16 cellular contexts compared by ENCODE assay signal in genomic region chr5:171416160-171417049, GRCh38. TPM values are rescaled to one million over a fixed set of nuclear protein-coding genes. Genes with fewer than 3 reads are reported as not detected.
DNase-seq lines count a peak whose midpoint lies in the region; ATAC-seq, FAIRE-seq and TF ChIP-seq lines count a peak whose summit lies in the region.
"Had no signal": no experiment of that assay in that cellular context is flagged by ENCODE, and none has a peak within 500 bp of the region (broad histone marks: within the 10 kb centered on the region; RNA-seq: fewer than 3 reads in every experiment).

No MANE protein-coding gene starts in this region.

- no peak for TF ChIP-seq CTCF in osteoblast (IDR thresholded peaks at IDR 0.05; ENCODE audit: extremely low read depth, low read depth, low read length)

- peaks cover 31% of the 10 kb centered on the region for H3K36me3 ChIP-seq in SK-N-MC (ENCODE audit: insufficient read depth, low read length)
- H3K36me3 ChIP-seq in osteoblast (ENCODE audit: insufficient read depth, low read length) = peaks cover 29% of the 10 kb centered on the region

- no peak overlapping the region for H3K4me3 Mint-ChIP-seq in activated T-cell treated with anti-CD3 and anti-CD28 coated beads, Interleukin-2, amount 50 U/mL, for 72 hours
- H3K4me3 Mint-ChIP-seq: CD14-positive monocyte had no signal

- H2AFZ ChIP-seq in osteoblast (ENCODE audit: low read length) = no peak overlapping the region
- H2AFZ ChIP-seq: GM23248 had no signal

- no peak overlapping the region for H3K9ac ChIP-seq in SK-N-MC (ENCODE audit: insufficient read length)
- H3K9ac ChIP-seq: GM23248 had no signal

- DNase-seq in activated T-cell treated with anti-CD3 and anti-CD28 coated beads, Interleukin-2, amount 50 U/mL, for 1 hour = peak; percentile 2
- DNase-seq in activated T-cell treated with anti-CD3 and anti-CD28 coated beads, Interleukin-2, amount 50 U/mL, for 72 hours = no peak
- no peak for DNase-seq in SK-N-MC (ENCODE audit: low read depth, low spot score)
- peak; percentile 50 for DNase-seq in osteoblast (ENCODE audit: insufficient read length, low spot score, missing footprints)
- DNase-seq in COLO829 (ENCODE audit: low spot score) = no peak
- no peak for DNase-seq in NCI-H1930 (lab: John Stamatoyannopoulos, UW)
- DNase-seq: DMS79, MV-4-11, NCI-H1436, NCI-H2081 treated with DMSO at 0.1 percent for 48 hours, NCI-H510A treated with DMSO at 0.1 percent for 48 hours, SHP77 treated with DMSO at 0.1 percent for 48 hours had no signal

- peaks cover 2% of the 10 kb centered on the region for H3K79me2 ChIP-seq in osteoblast (ENCODE audit: insufficient read depth, low read length)

- no peaks in the 10 kb centered on the region for H3K27me3 ChIP-seq in osteoblast (ENCODE audit: insufficient read depth, low read length)
- H3K27me3 ChIP-seq: Peyer's patch had no signal

- peaks cover 17% of the 10 kb centered on the region for H3K4me1 ChIP-seq in osteoblast (ENCODE audit: insufficient read depth, low read length)

- H3K36me3 Mint-ChIP-seq in activated T-cell treated with anti-CD3 and anti-CD28 coated beads, Interleukin-2, amount 50 U/mL, for 72 hours (ENCODE audit: insufficient read depth in 2 of 2) = peaks cover 3 to 13% of the 10 kb centered on the region in 2 donors

- FAIRE-seq in G401.6 (lab: Jason Lieb, UNC) = peak; percentile 23

- no peaks in the 10 kb centered on the region for H3K9me3 Mint-ChIP-seq in activated T-cell treated with anti-CD3 and anti-CD28 coated beads, Interleukin-2, amount 50 U/mL, for 72 hours

- H3K27ac ChIP-seq in SK-N-MC = 0 out of 2 replicates have a peak overlapping the region, but pooled peaks have one; percentile 31
- H3K27ac ChIP-seq in osteoblast (ENCODE audit: low read depth, low read length) = no peak overlapping the region
- H3K27ac ChIP-seq: GM23248, Peyer's patch had no signal

- no peak overlapping the region for H3K4me2 ChIP-seq in osteoblast (ENCODE audit: insufficient read depth, low read length)

- no peak overlapping the region for H3K27ac Mint-ChIP-seq in activated T-cell treated with anti-CD3 and anti-CD28 coated beads, Interleukin-2, amount 50 U/mL, for 72 hours
- H3K27ac Mint-ChIP-seq: CD14-positive monocyte had no signal

- H3K4me1 Mint-ChIP-seq in activated T-cell treated with anti-CD3 and anti-CD28 coated beads, Interleukin-2, amount 50 U/mL, for 72 hours (ENCODE audit: low read depth) = peaks cover 12% of the 10 kb centered on the region

- ATAC-seq in activated T-cell treated with anti-CD3 and anti-CD28 coated beads, Interleukin-2, amount 50 U/mL, for 72 hours (replicated peaks in 1 of 2) = no peak

- peaks cover 8% of the 10 kb centered on the region for H3K27me3 Mint-ChIP-seq in activated T-cell treated with anti-CD3 and anti-CD28 coated beads, Interleukin-2, amount 50 U/mL, for 72 hours (ENCODE audit: low read depth)

- H3K4me3 ChIP-seq in SK-N-MC (no peak overlapping the region), osteoblast (ENCODE audit: insufficient read depth, low read length) (no peak overlapping the region)
- H3K4me3 ChIP-seq: GM23248, Peyer's patch had no signal

- no peaks in the 10 kb centered on the region for H3K9me3 ChIP-seq in SK-N-MC (ENCODE audit: low read depth, low read length)
- no peaks in the 10 kb centered on the region for H3K9me3 ChIP-seq in osteoblast (ENCODE audit: low read depth, low read length)
- H3K9me3 ChIP-seq: Peyer's patch had no signal

- peaks cover 51% of the 10 kb centered on the region for H4K20me1 ChIP-seq in osteoblast (ENCODE audit: insufficient read depth, low read length)

RNA-seq across cellular contexts. Expression of gene FGF18, which starts 3.0 kb away (rescaled TPM):
- total RNA-seq in activated T-cell treated with anti-CD3 and anti-CD28 coated beads, Interleukin-2, amount 50 U/mL, for 72 hours = under 1 TPM; 0.12 to 0.17 TPM
- total RNA-seq in osteoblast = under 0.01 and 0.29 TPM in 2 replicates
- total RNA-seq: GM23248 had no signal

RNA-seq across cellular contexts. Expression of gene NPM1, which starts 28.8 kb away (rescaled TPM):
- total RNA-seq in activated T-cell treated with anti-CD3 and anti-CD28 coated beads, Interleukin-2, amount 50 U/mL, for 72 hours = 1,000 to 10,000 TPM; 2,044 to 2,227 TPM
- 1,126 and 1,271 TPM in 2 replicates for total RNA-seq in osteoblast

Comparison
In these comparisons a context has a peak if more than half of its experiments do, and no peak if none do; other contexts are left out.
1. DNase-seq: peak in activated T-cell treated with anti-CD3 and anti-CD28 coated beads, Interleukin-2, amount 50 U/mL, for 1 hour (single experiment) and osteoblast (single experiment); none in activated T-cell treated with anti-CD3 and anti-CD28 coated beads, Interleukin-2, amount 50 U/mL, for 72 hours (0 of 2), SK-N-MC (single experiment), COLO829 (single experiment) and NCI-H1930 (0 of 2).